8 cellular contexts compared by ENCODE assay signal in the genomic region with DNA sequence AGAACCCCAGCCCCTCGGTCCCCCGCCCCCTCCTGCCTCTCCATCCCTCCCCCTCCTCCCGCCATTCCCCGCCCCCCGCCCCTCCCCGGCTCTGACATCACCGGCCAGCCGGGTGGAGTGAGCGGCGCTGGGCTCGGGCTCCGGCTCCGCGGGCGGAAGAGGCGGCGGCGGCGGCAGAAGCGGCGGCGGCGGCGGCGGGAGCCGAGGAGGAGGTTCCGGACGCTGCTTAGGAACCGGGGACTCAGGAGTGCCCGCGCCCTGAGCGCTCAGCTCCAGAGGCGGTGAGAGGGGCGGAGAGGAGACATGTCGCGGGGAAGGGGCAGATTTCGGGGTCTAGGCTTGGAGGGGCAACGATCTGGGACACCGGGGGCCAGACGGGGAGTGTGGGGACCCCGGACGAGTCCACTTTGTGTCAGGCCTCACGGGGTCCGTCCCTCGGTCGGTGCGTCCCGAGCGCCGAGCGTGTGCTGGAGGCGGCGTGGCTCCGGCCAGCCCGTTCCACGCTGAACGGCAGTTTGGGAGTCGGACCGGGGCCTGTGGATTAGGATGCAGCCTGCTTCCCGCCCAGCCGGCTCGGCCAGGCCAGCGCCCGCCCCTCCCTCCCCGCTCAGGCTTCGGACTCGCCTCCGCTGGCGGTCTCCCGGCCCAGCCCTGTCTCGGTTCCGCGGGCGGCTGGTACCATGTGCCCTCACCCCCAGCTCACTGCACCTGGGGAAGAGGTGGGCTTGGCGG. TPM values are rescaled to one million over a fixed set of nuclear protein-coding genes. Genes with fewer than 3 reads are reported as not detected.
A peak's percentile ranks its signal among the peaks of the same experiment; 100 is the strongest.
DNase-seq lines count a peak whose midpoint lies in the region; ATAC-seq, FAIRE-seq and TF ChIP-seq lines count a peak whose summit lies in the region.

PEA15 (plus strand) TSS at position 143 of the 732 bp plus-strand sequence. CDS start 6,161 bp downstream, outside the sequence.

- 0 to 1% (median 1%) methylated on average over 57 to 74 of the region's 75 CpGs for WGBS in small intestine, 3 donors

- ATAC-seq in GM21528 (IDR thresholded peaks at IDR 0.05; ENCODE audit: low FRiP score, unreplicated experiment) = peak; percentile 43

- TF ChIP-seq POLR2A in breast epithelium (IDR thresholded peaks at IDR 0.05) = no peak

- H3K4me1 ChIP-seq in breast epithelium = peaks cover 14 to 26% of the 10 kb centered on the region in 2 donors
- H3K4me1 ChIP-seq in small intestine (ENCODE audit: control insufficient read depth in 2 of 2, insufficient read depth in 1 of 2, low read depth in 1 of 2, low read length in 1 of 2) = no peaks in the 10 kb centered on the region

- intact Hi-C loops in breast epithelium (cut with DNase I; ENCODE audit: low total_unique reads) = no loop called here

- no peaks in the 10 kb centered on the region for H3K27me3 ChIP-seq in WERI-Rb-1 (ENCODE audit: insufficient read depth, low read depth, severe bottlenecking)
- H3K27me3 ChIP-seq in breast epithelium = no peaks in the 10 kb centered on the region
- no peaks in the 10 kb centered on the region for H3K27me3 ChIP-seq in small intestine (ENCODE audit: control insufficient read depth in 2 of 2, insufficient read depth in 2 of 2, low read length in 2 of 2)

- H3K27ac ChIP-seq in WERI-Rb-1 = peak within 1 kb of the TSS; percentile 88
- H3K27ac ChIP-seq in breast epithelium = peak within 1 kb of the TSS; percentile 95 to 96
- peak within 1 kb of the TSS; percentile 62 to 85 for H3K27ac ChIP-seq in small intestine (ENCODE audit: low read depth in 1 of 2, low read length in 1 of 2)

- TF ChIP-seq CTCF in WERI-Rb-1 (IDR thresholded peaks at IDR 0.05; ENCODE audit: low read depth, low read length) (no peak), breast epithelium (IDR thresholded peaks at IDR 0.05) (no peak)

- H3K36me3 ChIP-seq in WERI-Rb-1 = peaks cover 41% of the 10 kb centered on the region
- no peaks in the 10 kb centered on the region for H3K36me3 ChIP-seq in breast epithelium
- no peaks in the 10 kb centered on the region for H3K36me3 ChIP-seq in small intestine (ENCODE audit: control insufficient read depth in 2 of 2, insufficient read depth in 2 of 2, low read length in 2 of 2)

- no peak for FAIRE-seq in small intestine (lab: Jason Lieb, UNC)

- DNase-seq in DMS153 treated with DMSO at 0.1 percent for 48 hours (lab: John Stamatoyannopoulos, UW; ENCODE audit: unreplicated experiment) = peak; percentile 54
- peak; percentile 73 for DNase-seq in NAMALWA (ENCODE audit: low spot score)
- peak; percentile 90 for DNase-seq in WERI-Rb-1
- peak; percentile 61 to 73 for DNase-seq in breast epithelium (ENCODE audit: low spot score in 2 of 2)
- peak; percentile 98 for DNase-seq in iPS-NIHi11 (ENCODE audit: low spot score)
- peak; percentile 66 for DNase-seq in small intestine
- no peak for DNase-seq in cerebellar nuclear complex (lab: John Stamatoyannopoulos, UW)

- H3K4me3 ChIP-seq in WERI-Rb-1 (ENCODE audit: low read depth, low read length) (peak within 1 kb of the TSS; percentile 82), breast epithelium (peak within 1 kb of the TSS; percentile 88 to 96 (median 95)), small intestine (ENCODE audit: low read depth in 1 of 2, low read length in 2 of 2) (peak within 1 kb of the TSS; percentile 73 to 87)

- no peaks in the 10 kb centered on the region for H3K9me3 ChIP-seq in WERI-Rb-1 (ENCODE audit: severe bottlenecking)
- H3K9me3 ChIP-seq in breast epithelium = no peaks in the 10 kb centered on the region
- H3K9me3 ChIP-seq in small intestine (ENCODE audit: control insufficient read depth, low read depth) = no peaks in the 10 kb centered on the region

RNA-seq across cellular contexts. Expression of gene PEA15, which starts in this region (rescaled TPM):
- 100 to 1,000 TPM in 2 of 3 donors, 10 to 100 TPM in 1; 69.8 to 128 (median 127) TPM for total RNA-seq in breast epithelium
- 100 to 1,000 TPM in 1 of 3 donors, 10 to 100 TPM in 2; 15.2 to 116 (median 54.3) TPM for polyA plus RNA-seq in small intestine

Comparison
In these comparisons a context has a peak if more than half of its experiments do, and no peak if none do; other contexts are left out.
1. DNase-seq: peak in DMS153 treated with DMSO at 0.1 percent for 48 hours (single experiment), NAMALWA (single experiment), WERI-Rb-1 (single experiment), breast epithelium (2 of 2), iPS-NIHi11 (single experiment) and small intestine (single experiment); none in cerebellar nuclear complex (0 of 2).
2. Peak in every context shown above with its lines, with median percentiles within 50 percentile points of each other: H3K27ac ChIP-seq and H3K4me3 ChIP-seq.